14 cellular contexts compared by ENCODE assay signal in the genomic region with DNA sequence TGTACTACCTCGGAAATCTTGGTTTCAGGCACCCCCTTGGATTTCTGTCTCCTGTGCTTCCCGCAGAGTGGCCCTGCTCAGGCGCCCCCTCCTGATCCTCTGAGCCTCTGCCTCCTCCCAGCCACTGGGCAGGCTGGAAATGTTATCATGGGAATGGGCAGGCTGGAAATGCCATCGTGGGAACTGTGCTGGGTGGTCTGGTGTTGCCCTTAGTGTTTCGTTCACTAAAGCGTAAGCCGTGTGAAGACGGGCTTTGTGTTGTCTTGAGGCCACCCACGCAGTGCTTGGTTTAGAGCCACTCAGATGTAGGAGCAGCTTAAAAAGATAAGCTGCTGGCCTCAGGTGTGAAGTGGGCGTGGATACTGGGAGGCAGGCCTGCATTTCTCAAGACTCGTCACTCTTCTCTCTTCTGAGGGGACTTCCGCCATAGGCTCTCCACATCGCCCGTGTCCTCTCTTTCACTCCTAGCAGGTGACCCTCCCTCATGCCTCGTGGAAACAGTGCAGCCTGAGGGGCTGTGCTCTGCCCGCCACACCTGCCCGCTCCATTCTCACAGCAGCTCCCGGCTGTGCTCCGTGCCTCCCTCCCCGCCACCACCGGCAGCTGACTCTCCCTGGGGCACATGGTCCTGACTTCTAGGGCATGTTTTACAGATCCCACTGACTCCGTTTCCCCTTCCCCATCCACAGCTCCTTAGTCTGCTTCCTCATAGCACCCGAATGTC. TPM values are rescaled to one million over a fixed set of nuclear protein-coding genes. Genes with fewer than 3 reads are reported as not detected.
DNase-seq lines count a peak whose midpoint lies in the region; ATAC-seq and TF ChIP-seq lines count a peak whose summit lies in the region.
"Had no signal": no experiment of that assay in that cellular context is flagged by ENCODE, and none has a peak within 500 bp of the region (broad histone marks: within the 10 kb centered on the region; RNA-seq: fewer than 3 reads in every experiment).

No MANE protein-coding gene starts in this region.

- TF ChIP-seq CTCF in GM13976 (IDR thresholded peaks at IDR 0.05; ENCODE audit: borderline replicate concordance, control extremely low read depth, extremely low read depth, insufficient read depth, missing control alignments) = no peak

- CTCF ChIA-PET in naive thymus-derived CD4-positive, alpha-beta T cell (lab: Charles Lee) = interaction anchor here (0.8 kb wide), 1 partner anchor 30 kb away, joined by 5 read pairs; no protein-coding TSS in a partner anchor

- H3K79me2 ChIP-seq in ACC112 (ENCODE audit: control insufficient read depth, insufficient read depth, low read length, unreplicated experiment) = peaks cover 96% of the 10 kb centered on the region

- ATAC-seq in naive thymus-derived CD4-positive, alpha-beta T cell = no peak

- H3K36me3 Mint-ChIP-seq in dendritic cell treated with granulocyte-macrophage colony-stimulating factor and Interleukin-4, amounts not matched to agents 40 ng/mL and 50 ng/mL, for 4 days (ENCODE audit: low read depth) = peaks cover 47% of the 10 kb centered on the region
- H3K36me3 Mint-ChIP-seq in naive thymus-derived CD4-positive, alpha-beta T cell = peaks cover 0 to 28% (median 13%) of the 10 kb centered on the region in 5 donors

- in situ Hi-C loops in GM13976 (cut with MboI; ENCODE audit: low sequenced_read_pairs, unreplicated experiment) = no loop called here
- in situ Hi-C loops in G401 (cut with HindIII; ENCODE audit: low sequenced_read_pairs) = no loop called here

- H3K9me3 Mint-ChIP-seq in dendritic cell treated with granulocyte-macrophage colony-stimulating factor and Interleukin-4, amounts not matched to agents 40 ng/mL and 50 ng/mL, for 4 days = no peaks in the 10 kb centered on the region
- peaks cover 0 to 13% (median 6%) of the 10 kb centered on the region in 11 donors for H3K9me3 Mint-ChIP-seq in naive thymus-derived CD4-positive, alpha-beta T cell

- no peak overlapping the region for H2AFZ ChIP-seq in ACC112 (ENCODE audit: low read length, unreplicated experiment)
- H2AFZ ChIP-seq: parathyroid adenoma had no signal

- peak; percentile 52 for DNase-seq in GM13976 (ENCODE audit: low spot score)
- DNase-seq in naive thymus-derived CD4-positive, alpha-beta T cell = no peak
- no peak for DNase-seq in NCI-H1048 (lab: John Stamatoyannopoulos, UW)
- DNase-seq in G401 (ENCODE audit: low spot score) = no peak
- no peak for DNase-seq in stimulated activated CD4-positive, alpha-beta T cell treated with anti-CD3 and anti-CD28 coated beads, Interleukin-4, amount 100 ng/mL, for 24 hours
- DNase-seq in GDM1 (lab: John Stamatoyannopoulos, UW) = no peak
- DNase-seq: esophagus squamous epithelium, kidney glomerular epithelial cell, MG63, NCI-H748 treated with DMSO at 0.1 percent for 48 hours, transverse colon had no signal

- peaks cover 0 to 11% (median 0%) of the 10 kb centered on the region in 3 experiments for H3K9me3 ChIP-seq in naive thymus-derived CD4-positive, alpha-beta T cell (ENCODE audit: control insufficient read depth in 2 of 3, low read length in 3 of 3)

- peak overlapping the region; percentile 80 for H3K27ac Mint-ChIP-seq in dendritic cell treated with granulocyte-macrophage colony-stimulating factor and Interleukin-4, amounts not matched to agents 40 ng/mL and 50 ng/mL, for 4 days
- peak overlapping the region in 8 of 9 donors; percentile 69 to 94 (median 88) for H3K27ac Mint-ChIP-seq in naive thymus-derived CD4-positive, alpha-beta T cell

- peak overlapping the region; percentile 87 for H3K27ac ChIP-seq in ACC112 (ENCODE audit: low read depth, low read length)
- peak overlapping the region; percentile 32 for H3K27ac ChIP-seq in naive thymus-derived CD4-positive, alpha-beta T cell (ENCODE audit: low read depth, low read length)
- H3K27ac ChIP-seq: esophagus squamous epithelium, parathyroid adenoma, transverse colon had no signal

- peaks cover 11% of the 10 kb centered on the region for H3K36me3 ChIP-seq in ACC112 (ENCODE audit: insufficient read depth, low read length)
- peaks cover 0 to 1% (median 0%) of the 10 kb centered on the region in 3 experiments for H3K36me3 ChIP-seq in naive thymus-derived CD4-positive, alpha-beta T cell (ENCODE audit: control insufficient read depth in 2 of 3, insufficient read depth in 3 of 3, low read length in 3 of 3)
- H3K36me3 ChIP-seq: transverse colon had no signal

- POLR2A ChIA-PET in naive thymus-derived CD4-positive, alpha-beta T cell (lab: Charles Lee) = interaction anchor here (1.1 to 1.6 kb wide), 2 partner anchors 27 to 43 kb away, joined by 3 to 4 read pairs; no protein-coding TSS in a partner anchor

- H3K27me3 Mint-ChIP-seq in dendritic cell treated with granulocyte-macrophage colony-stimulating factor and Interleukin-4, amounts not matched to agents 40 ng/mL and 50 ng/mL, for 4 days = no peaks in the 10 kb centered on the region
- no peaks in the 10 kb centered on the region for H3K27me3 Mint-ChIP-seq in naive thymus-derived CD4-positive, alpha-beta T cell

- no peaks in the 10 kb centered on the region for H3K27me3 ChIP-seq in ACC112 (ENCODE audit: insufficient read depth, low read length)
- no peaks in the 10 kb centered on the region for H3K27me3 ChIP-seq in naive thymus-derived CD4-positive, alpha-beta T cell (ENCODE audit: control insufficient read depth in 2 of 2, insufficient read depth in 2 of 2, low read length in 2 of 2)
- H3K27me3 ChIP-seq: esophagus squamous epithelium, MG63, transverse colon had no signal

- H3K4me3 Mint-ChIP-seq in dendritic cell treated with granulocyte-macrophage colony-stimulating factor and Interleukin-4, amounts not matched to agents 40 ng/mL and 50 ng/mL, for 4 days = no peak overlapping the region
- H3K4me3 Mint-ChIP-seq in naive thymus-derived CD4-positive, alpha-beta T cell = peak overlapping the region; percentile 5 to 79 (median 72)

- intact Hi-C loops in dendritic cell treated with granulocyte-macrophage colony-stimulating factor and Interleukin-4, amounts not matched to agents 40 ng/mL and 50 ng/mL, for 4 days (cut with micrococcal nuclease) = no loop called here
- intact Hi-C loops in naive thymus-derived CD4-positive, alpha-beta T cell (cut with micrococcal nuclease) = loop anchor here in 1 of 2 donors (2.0 kb wide), 2 partner anchors 14 to 44 kb away; no protein-coding TSS in a partner anchor

- peaks cover 34% of the 10 kb centered on the region for H3K4me1 ChIP-seq in ACC112 (ENCODE audit: control insufficient read depth, insufficient read depth, low read length, unreplicated experiment)
- peaks cover 11 to 49% of the 10 kb centered on the region in 2 donors for H3K4me1 ChIP-seq in naive thymus-derived CD4-positive, alpha-beta T cell (ENCODE audit: control insufficient read depth in 2 of 2, insufficient read depth in 2 of 2, low read length in 2 of 2)

- no peak overlapping the region; the same call in 1 of the 2 replicates for H3K4me3 ChIP-seq in ACC112 (ENCODE audit: low read depth, low read length)
- no peak overlapping the region for H3K4me3 ChIP-seq in naive thymus-derived CD4-positive, alpha-beta T cell (ENCODE audit: low read length)
- H3K4me3 ChIP-seq: esophagus squamous epithelium, MG63, transverse colon had no signal

- H3K4me1 Mint-ChIP-seq in dendritic cell treated with granulocyte-macrophage colony-stimulating factor and Interleukin-4, amounts not matched to agents 40 ng/mL and 50 ng/mL, for 4 days (ENCODE audit: low read depth) = peaks cover 67% of the 10 kb centered on the region
- H3K4me1 Mint-ChIP-seq in naive thymus-derived CD4-positive, alpha-beta T cell = peaks cover 56 to 99% (median 90%) of the 10 kb centered on the region in 7 donors

RNA-seq across cellular contexts. Expression of a gene that starts 28.5 kb away (rescaled TPM):
- 10 to 100 TPM; 37.1 to 61.3 (median 40.1) TPM for total RNA-seq in naive thymus-derived CD4-positive, alpha-beta T cell
- 10 to 100 TPM; 35.0 to 47.4 TPM for polyA plus RNA-seq in naive thymus-derived CD4-positive, alpha-beta T cell
- total RNA-seq in G401 (2014; rRNA removed; shearing (Covaris generic)) = 32.2 and 57.5 TPM in 2 replicates

RNA-seq across cellular contexts. Expression of a gene that starts 52.4 kb away (rescaled TPM):
- total RNA-seq in naive thymus-derived CD4-positive, alpha-beta T cell = 10 to 100 TPM; 17.7 to 81.7 (median 39.3) TPM
- polyA plus RNA-seq in naive thymus-derived CD4-positive, alpha-beta T cell = 10 to 100 TPM; 40.5 to 41.5 TPM
- 81.6 and 96.5 TPM in 2 replicates for total RNA-seq in G401 (2014; rRNA removed; shearing (Covaris generic))
